Comparison of ENCODE assay signal across 29 cellular contexts in genomic region chr10:127370601-127371000, GRCh38.
"Had no signal": no experiment of that assay in that cellular context is flagged by ENCODE, and none has a peak within 500 bp of the region (broad histone marks: within the 10 kb centered on the region; RNA-seq: fewer than 3 reads in every experiment).

No MANE protein-coding gene starts in this region.

- H3K27me3 ChIP-seq: ascending aorta, breast epithelium, cardiac muscle cell, colonic mucosa, gastroesophageal sphincter had no signal

- ATAC-seq: activated CD4-positive, alpha-beta T cell treated with anti-CD3 and anti-CD28 coated beads for 36 hours; activated CD8-positive, alpha-beta memory T cell treated with anti-CD3 and anti-CD28 coated beads, Interleukin-2, amount 10 ng/mL, durations not matched to agents 7 days and 5 days; activated CD8-positive, alpha-beta T cell treated with anti-CD3 and anti-CD28 coated beads, Interleukin-2, amount 10 ng/mL, durations not matched to agents 7 days and 5 days; activated naive CD4-positive, alpha-beta T cell treated with anti-CD3 and anti-CD28 coated beads, Interleukin-2, amount 50 U/mL, for 72 hours; esophagus mucosa; gastroesophageal sphincter had no signal

- DNase-seq: activated CD4-positive, alpha-beta memory T cell treated with anti-CD3 and anti-CD28 coated beads for 36 hours; activated CD4-positive, alpha-beta T cell treated with anti-CD3 and anti-CD28 coated beads for 36 hours; activated CD4-positive, alpha-beta T cell treated with anti-CD3 and anti-CD28 coated beads, Interleukin-2, amount 10 ng/mL, durations not matched to agents 24 days and 14 days; activated CD4-positive, CD25-positive, alpha-beta regulatory T cell; activated CD4-positive, CD25-positive, alpha-beta regulatory T cell treated with anti-CD3 and anti-CD28 coated beads, Interleukin-2, amount 50 U/mL, for 72 hours; activated CD8-positive, alpha-beta memory T cell treated with anti-CD3 and anti-CD28 coated beads, Interleukin-2, amount 10 ng/mL, durations not matched to agents 7 days and 5 days; activated CD8-positive, alpha-beta memory T cell treated with anti-CD3 and anti-CD28 coated beads, Interleukin-2, amount 50 U/mL, for 4 hours; activated CD8-positive, alpha-beta T cell treated with anti-CD3 and anti-CD28 coated beads, Interleukin-2, amount 10 ng/mL, durations not matched to agents 7 days and 5 days; activated gamma-delta T cell; activated naive CD4-positive, alpha-beta T cell; activated naive CD4-positive, alpha-beta T cell treated with anti-CD3 and anti-CD28 coated beads, Interleukin-2, amount 10 ng/mL, durations not matched to agents 7 days and 5 days; activated naive CD8-positive, alpha-beta T cell treated with anti-CD3 and anti-CD28 coated beads, Interleukin-2, amount 10 ng/mL, durations not matched to agents 7 days and 5 days; activated T-cell treated with anti-CD3 and anti-CD28 coated beads, Interleukin-2, amount 50 U/mL, for 1 hour; activated T-cell treated with anti-CD3 and anti-CD28 coated beads, Interleukin-2, amount 50 U/mL, for 48 hours; central memory CD4-positive, alpha-beta T cell; cerebellar nuclear complex; colonic mucosa; effector CD8-positive, alpha-beta T cell; foreskin fibroblast; head of caudate nucleus; T-helper 2 cell had no signal

- H3K27ac ChIP-seq: ascending aorta, breast epithelium, cardiac muscle cell, colonic mucosa, gastroesophageal sphincter had no signal

- FAIRE-seq: endometrium, endothelial cell of umbilical vein had no signal

- H3K9me3 ChIP-seq: ascending aorta, breast epithelium, colonic mucosa, gastroesophageal sphincter had no signal

- H3K4me3 ChIP-seq: ascending aorta, breast epithelium, cardiac muscle cell, colonic mucosa, gastroesophageal sphincter had no signal

- H3K4me1 ChIP-seq: ascending aorta, breast epithelium, colonic mucosa, gastroesophageal sphincter had no signal

- H3K36me3 ChIP-seq: breast epithelium, colonic mucosa had no signal
